15 cellular contexts compared by ENCODE assay signal in the genomic region with DNA sequence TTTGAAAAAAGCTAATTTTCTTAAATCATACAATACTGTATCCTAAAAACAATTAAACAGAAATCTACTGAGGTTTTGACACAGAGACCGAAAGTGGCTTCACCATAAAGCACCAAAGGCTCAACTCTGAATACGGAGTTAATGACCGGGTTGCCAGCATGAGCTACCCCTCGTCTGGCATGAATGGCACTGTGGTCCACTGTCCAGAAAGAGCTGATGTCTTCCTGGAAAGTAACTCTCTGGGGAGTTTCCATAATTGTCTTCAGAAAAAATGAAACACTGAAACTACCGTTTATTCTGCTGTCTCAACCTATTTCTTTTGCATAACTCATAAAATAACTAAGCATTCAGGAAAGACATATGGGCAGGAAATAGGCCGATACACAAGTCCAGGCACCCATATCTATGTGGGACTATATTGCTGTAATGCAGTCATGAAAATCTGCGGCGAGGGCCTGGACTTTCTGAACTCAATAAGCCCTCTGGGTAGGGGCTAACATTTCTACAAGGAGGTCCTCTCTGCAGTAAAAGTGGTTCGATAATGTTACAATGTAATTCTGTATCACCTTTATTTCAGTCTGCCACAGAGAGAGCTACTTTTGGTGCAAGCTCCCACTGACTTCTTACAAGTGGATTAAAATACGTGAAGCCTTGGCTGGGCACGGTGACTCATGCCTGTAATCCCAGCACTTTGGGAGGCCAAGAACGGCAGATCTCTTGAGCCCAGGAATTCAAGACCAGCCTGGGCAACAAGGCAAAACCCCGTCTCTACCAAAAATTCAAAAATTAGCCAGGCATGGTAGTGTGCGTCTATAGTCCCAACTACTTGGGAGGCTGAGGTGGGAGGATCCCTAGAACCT. TPM values are rescaled to one million over a fixed set of nuclear protein-coding genes. Genes with fewer than 3 reads are reported as not detected.
DNase-seq lines count a peak whose midpoint lies in the region; ATAC-seq lines count a peak whose summit lies in the region.
"Had no signal": no experiment of that assay in that cellular context is flagged by ENCODE, and none has a peak within 500 bp of the region (broad histone marks: within the 10 kb centered on the region; RNA-seq: fewer than 3 reads in every experiment).

No MANE protein-coding gene starts in this region.

- H3K9me3 Mint-ChIP-seq in CD4-positive, CD25-positive, alpha-beta regulatory T cell = no peaks in the 10 kb centered on the region
- H3K9me3 Mint-ChIP-seq: CD8-positive, alpha-beta T cell had no signal

- no peak overlapping the region for H3K4me3 Mint-ChIP-seq in CD4-positive, CD25-positive, alpha-beta regulatory T cell
- H3K4me3 Mint-ChIP-seq in T-helper 17 cell = no peak overlapping the region
- H3K4me3 Mint-ChIP-seq: CD8-positive, alpha-beta T cell had no signal

- H4K8ac ChIP-seq in mesendoderm (ENCODE audit: low read depth, low read length) = no peak overlapping the region

- no peak overlapping the region for H2BK120ac ChIP-seq in mesendoderm (ENCODE audit: low read depth, low read length)

- H3K4me3 ChIP-seq in CD4-positive, CD25-positive, alpha-beta regulatory T cell (ENCODE audit: low read depth, low read length) = no peak overlapping the region
- H3K4me3 ChIP-seq in mesendoderm (ENCODE audit: low read length) = no peak overlapping the region
- H3K4me3 ChIP-seq: dorsolateral prefrontal cortex, sigmoid colon had no signal

- no peak overlapping the region for H3K23ac ChIP-seq in mesendoderm (ENCODE audit: low read length)

- peak overlapping the region in 2 of 3 donors; percentile 26 to 28 for H3K27ac Mint-ChIP-seq in CD4-positive, CD25-positive, alpha-beta regulatory T cell
- peak overlapping the region; percentile 19 for H3K27ac Mint-ChIP-seq in T-helper 17 cell
- H3K27ac Mint-ChIP-seq: CD8-positive, alpha-beta T cell had no signal

- H3K4me1 Mint-ChIP-seq in CD4-positive, CD25-positive, alpha-beta regulatory T cell = peaks cover 37 to 80% (median 54%) of the 10 kb centered on the region in 4 donors
- peaks cover 22% of the 10 kb centered on the region for H3K4me1 Mint-ChIP-seq in T-helper 17 cell

- no peaks in the 10 kb centered on the region for H3K79me1 ChIP-seq in mesendoderm (ENCODE audit: low read length)

- intact Hi-C loops in sciatic nerve (cut with DNase I) = no loop called here

- no peaks in the 10 kb centered on the region for H3K27me3 Mint-ChIP-seq in CD4-positive, CD25-positive, alpha-beta regulatory T cell
- H3K27me3 Mint-ChIP-seq in T-helper 17 cell = no peaks in the 10 kb centered on the region

- no peak overlapping the region for H3K4me2 ChIP-seq in mesendoderm (ENCODE audit: low read length)

- H3K9me3 ChIP-seq in CD4-positive, CD25-positive, alpha-beta regulatory T cell (ENCODE audit: control insufficient read depth in 2 of 2, low read length in 2 of 2) = no peaks in the 10 kb centered on the region
- H3K9me3 ChIP-seq in T-helper 17 cell (ENCODE audit: control insufficient read depth, low read length, poor library complexity, severe bottlenecking) = no peaks in the 10 kb centered on the region
- H3K9me3 ChIP-seq: sigmoid colon had no signal

- H2BK5ac ChIP-seq in mesendoderm (ENCODE audit: low read length) = no peak overlapping the region

- peaks cover 20% of the 10 kb centered on the region for H3K36me3 Mint-ChIP-seq in CD4-positive, CD25-positive, alpha-beta regulatory T cell
- H3K36me3 Mint-ChIP-seq in T-helper 17 cell (ENCODE audit: low read depth) = peaks cover 3% of the 10 kb centered on the region

- H3K9ac ChIP-seq in mesendoderm (ENCODE audit: low read length) = no peak overlapping the region

- DNase-seq in CD4-positive, CD25-positive, alpha-beta regulatory T cell = peak in 1 of 3 donors; percentile 29
- no peak for DNase-seq in T-helper 17 cell
- DNase-seq in mesendoderm = no peak
- DNase-seq in SW480 (ENCODE audit: low spot score) = no peak
- DNase-seq in sciatic nerve (ENCODE audit: low spot score) = no peak
- no peak for DNase-seq in T-helper 9 cell
- DNase-seq: amygdala; CD8-positive, alpha-beta T cell; foreskin melanocyte; islet precursor cell; NCI-H1105; sigmoid colon had no signal

- ATAC-seq in CD4-positive, CD25-positive, alpha-beta regulatory T cell (ENCODE audit: low read depth in 2 of 2) = no peak
- ATAC-seq in GM21619 (IDR thresholded peaks at IDR 0.05; ENCODE audit: unreplicated experiment) = peak; percentile 36
- ATAC-seq in T-helper 17 cell = no peak
- ATAC-seq in sciatic nerve = no peak
- ATAC-seq in GM18517 (IDR thresholded peaks at IDR 0.05; ENCODE audit: unreplicated experiment) = no peak
- ATAC-seq: CD8-positive, alpha-beta T cell had no signal

- no CpG with 5 or more reads among the region's 14 CpGs for WGBS in mesendoderm (ENCODE audit: extremely low coverage, insufficient coverage, low lambda C conversion rate)

- no peak overlapping the region for H4K5ac ChIP-seq in mesendoderm (ENCODE audit: low read length)

- no peak overlapping the region for H3K56ac ChIP-seq in mesendoderm (ENCODE audit: low read length)

- H3K36me3 ChIP-seq in CD4-positive, CD25-positive, alpha-beta regulatory T cell (ENCODE audit: control insufficient read depth, insufficient read depth, low read length) = peaks cover 6% of the 10 kb centered on the region
- no peaks in the 10 kb centered on the region for H3K36me3 ChIP-seq in mesendoderm (ENCODE audit: control insufficient read depth, insufficient read depth, low read length)
- H3K36me3 ChIP-seq: sigmoid colon had no signal

- no peak overlapping the region for H2BK15ac ChIP-seq in mesendoderm (replicated peaks; ENCODE audit: low read depth)

- H3K4ac ChIP-seq in mesendoderm (ENCODE audit: low read depth, low read length) = no peak overlapping the region

- H3K27ac ChIP-seq in CD4-positive, CD25-positive, alpha-beta regulatory T cell (ENCODE audit: insufficient read depth, low read length, poor library complexity, severe bottlenecking) = no peak overlapping the region
- no peak overlapping the region for H3K27ac ChIP-seq in mesendoderm (ENCODE audit: low read depth, low read length)
- H3K27ac ChIP-seq: sigmoid colon had no signal

- no peak overlapping the region for H2AK5ac ChIP-seq in mesendoderm (ENCODE audit: low read length)

- H3K4me1 ChIP-seq in CD4-positive, CD25-positive, alpha-beta regulatory T cell (ENCODE audit: control insufficient read depth, insufficient read depth, low read length, poor library complexity, severe bottlenecking) = peaks cover 12% of the 10 kb centered on the region
- H3K4me1 ChIP-seq in mesendoderm (ENCODE audit: control insufficient read depth, low read depth, low read length) = no peaks in the 10 kb centered on the region
- H3K4me1 ChIP-seq: sigmoid colon had no signal

- H3K79me2 ChIP-seq in mesendoderm (ENCODE audit: control insufficient read depth, insufficient read depth, low read length) = no peaks in the 10 kb centered on the region

- H3K27me3 ChIP-seq in CD4-positive, CD25-positive, alpha-beta regulatory T cell (ENCODE audit: control insufficient read depth, insufficient read depth, low read length) = no peaks in the 10 kb centered on the region
- H3K27me3 ChIP-seq in mesendoderm (ENCODE audit: insufficient read depth, low read length, poor library complexity) = no peaks in the 10 kb centered on the region
- H3K27me3 ChIP-seq: dorsolateral prefrontal cortex, sigmoid colon had no signal

- peak overlapping the region; percentile 2 for H3K18ac ChIP-seq in mesendoderm (ENCODE audit: low read length)

RNA-seq across cellular contexts. Expression of a gene that starts 52.4 kb away (rescaled TPM):
- total RNA-seq in CD4-positive, CD25-positive, alpha-beta regulatory T cell = 177 TPM
- 10 to 100 TPM; 56.6 to 63.5 (median 63.0) TPM for polyA plus RNA-seq in CD4-positive, CD25-positive, alpha-beta regulatory T cell
- 100 to 1,000 TPM in 1 of 2 donors, 10 to 100 TPM in 1; 86.8 to 109 TPM for total RNA-seq in T-helper 17 cell
- polyA plus RNA-seq in mesendoderm (2013, experiment 1 of 2) = 3.2 TPM
- 3.1 TPM for polyA plus RNA-seq in mesendoderm (2013, experiment 2 of 2)
- 156 TPM for total RNA-seq in sciatic nerve
